Comparison of ENCODE assay signal across 34 cellular contexts in genomic region chr2:179584760-179585159, GRCh38.
"Had no signal": no experiment of that assay in that cellular context is flagged by ENCODE, and none has a peak within 500 bp of the region (broad histone marks: within the 10 kb centered on the region; RNA-seq: fewer than 3 reads in every experiment).

No MANE protein-coding gene starts in this region.

- H3K27me3 Mint-ChIP-seq: activated CD4-positive, alpha-beta memory T cell treated with anti-CD3 and anti-CD28 coated beads for 36 hours had no signal

- H3K27ac ChIP-seq: ascending aorta, PC-9, VCaP had no signal

- H3K36me3 ChIP-seq: ascending aorta had no signal

- H3K9me3 Mint-ChIP-seq: activated CD4-positive, alpha-beta memory T cell treated with anti-CD3 and anti-CD28 coated beads for 36 hours; activated naive CD4-positive, alpha-beta T cell treated with anti-CD3 and anti-CD28 coated beads for 36 hours; activated naive CD4-positive, alpha-beta T cell treated with anti-CD3 and anti-CD28 coated beads, Interleukin-2, amount 50 U/mL, for 72 hours; activated T-cell treated with anti-CD3 and anti-CD28 coated beads, Interleukin-2, amount 50 U/mL, for 4 hours; activated T-helper 1 cell treated with anti-CD3 and anti-CD28 coated beads, Interleukin-12 subunit alpha, Interleukin-12 subunit beta, Interleukin-2, Interleukin-4 antibody, amounts not matched to agents 30 ng/mL and 10 ng/mL and 1 ng/mL, durations not matched to agents 14 hours and 24 hours and 36 hours had no signal

- H3K27ac Mint-ChIP-seq: activated B cell treated with CpG ODN at 0.5 μM for 24 hours; activated CD4-positive, alpha-beta memory T cell treated with anti-CD3 and anti-CD28 coated beads for 36 hours; activated naive CD4-positive, alpha-beta T cell treated with anti-CD3 and anti-CD28 coated beads for 36 hours; activated naive CD4-positive, alpha-beta T cell treated with anti-CD3 and anti-CD28 coated beads, Interleukin-2, amount 50 U/mL, for 72 hours; activated T-helper 1 cell treated with anti-CD3 and anti-CD28 coated beads, Interleukin-12 subunit alpha, Interleukin-12 subunit beta, Interleukin-2, Interleukin-4 antibody, amounts not matched to agents 30 ng/mL and 10 ng/mL and 1 ng/mL, durations not matched to agents 14 hours and 24 hours and 36 hours had no signal

- H3K4me3 ChIP-seq: ascending aorta, PC-9 had no signal

- H3K27me3 ChIP-seq: ascending aorta had no signal

- H3K4me3 Mint-ChIP-seq: activated B cell treated with CpG ODN at 0.5 μM for 24 hours; activated CD4-positive, alpha-beta memory T cell treated with anti-CD3 and anti-CD28 coated beads for 36 hours; activated naive CD4-positive, alpha-beta T cell treated with anti-CD3 and anti-CD28 coated beads for 36 hours; activated T-cell treated with anti-CD3 and anti-CD28 coated beads, Interleukin-2, amount 50 U/mL, for 4 hours; activated T-helper 1 cell treated with anti-CD3 and anti-CD28 coated beads, Interleukin-12 subunit alpha, Interleukin-12 subunit beta, Interleukin-2, Interleukin-4 antibody, amounts not matched to agents 30 ng/mL and 10 ng/mL and 1 ng/mL, durations not matched to agents 14 hours and 24 hours and 36 hours had no signal

- ATAC-seq: activated T-cell treated with anti-CD3 and anti-CD28 coated beads, Interleukin-2, amount 50 U/mL, for 4 hours had no signal

- H3K4me1 ChIP-seq: ascending aorta had no signal

- H3K4me1 Mint-ChIP-seq: activated B cell treated with CpG ODN at 0.5 μM for 24 hours had no signal

- DNase-seq: activated B cell treated with CpG ODN at 0.5 μM for 24 hours; activated CD4-positive, alpha-beta memory T cell treated with anti-CD3 and anti-CD28 coated beads for 36 hours; activated CD4-positive, alpha-beta T cell treated with anti-CD3 and anti-CD28 coated beads for 4 hours; activated CD4-positive, alpha-beta T cell treated with anti-CD3 and anti-CD28 coated beads, Interleukin-2, amount 50 U/mL, for 1 hour; activated CD4-positive, CD25-positive, alpha-beta regulatory T cell treated with anti-CD3 and anti-CD28 coated beads, Interleukin-2, amount 50 U/mL, for 72 hours; activated CD8-positive, alpha-beta memory T cell treated with anti-CD3 and anti-CD28 coated beads, Interleukin-2, amount 50 U/mL, for 4 hours; activated gamma-delta T cell treated with Interleukin-2 at 50 U/mL for 16 hours; activated naive CD4-positive, alpha-beta T cell treated with anti-CD3 and anti-CD28 coated beads for 36 hours; activated T-cell treated with anti-CD3 and anti-CD28 coated beads for 4 hours; activated T-cell treated with anti-CD3 and anti-CD28 coated beads, Interleukin-2, amount 50 U/mL, for 4 hours; amniotic stem cell; Kasumi-1; MM.1S; MV-4-11; NCI-H1092; NCI-H1436 treated with DMSO at 0.1 percent for 48 hours; NCI-H1694 treated with DMSO at 0.1 percent for 48 hours; NCI-H2029 treated with DMSO at 0.1 percent for 48 hours; NCI-H2107; NCI-H2171; NCI-H510A; NCI-H526; NCI-H748 treated with DMSO at 0.1 percent for 48 hours; NK-92 treated with Interleukin-12 subunit alpha and Interleukin-12 subunit beta, amount 100 ng/mL, for 24 hours; PC-9; Right ventricle myocardium superior; SW 1271; T-helper 1 cell; T-helper 2 cell; T-helper 9 cell had no signal

- H3K4me2 ChIP-seq: PC-9 had no signal

- H3K36me3 Mint-ChIP-seq: activated CD4-positive, alpha-beta memory T cell treated with anti-CD3 and anti-CD28 coated beads for 36 hours; activated naive CD4-positive, alpha-beta T cell treated with anti-CD3 and anti-CD28 coated beads, Interleukin-2, amount 50 U/mL, for 72 hours had no signal

- H3K9me3 ChIP-seq: ascending aorta had no signal

- H2AFZ ChIP-seq: PC-9 had no signal
